Comparison of ENCODE assay signal across 8 cellular contexts in the genomic region with DNA sequence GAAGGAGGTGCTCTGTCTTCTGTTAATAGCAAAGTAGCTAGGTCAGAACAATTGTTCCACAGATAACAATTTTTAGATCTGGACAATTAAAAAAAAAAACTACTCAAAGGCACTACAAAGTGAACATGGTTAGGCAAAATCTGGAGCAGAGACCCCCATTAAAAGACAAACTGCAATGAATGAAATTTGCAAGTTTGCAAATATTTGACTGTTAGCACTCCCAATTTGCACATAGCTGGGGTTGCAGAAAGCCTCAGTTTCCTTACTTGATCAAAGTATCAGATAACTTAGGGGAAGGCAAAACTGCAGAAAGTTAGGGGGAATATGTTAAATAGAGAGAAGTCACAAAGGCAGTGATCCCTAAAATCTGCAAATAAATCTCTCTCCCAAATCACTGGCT.
"Had no signal": no experiment of that assay in that cellular context is flagged by ENCODE, and none has a peak within 500 bp of the region (broad histone marks: within the 10 kb centered on the region; RNA-seq: fewer than 3 reads in every experiment).

No MANE protein-coding gene starts in this region.

- H3K27ac Mint-ChIP-seq: GM23338, H9, IgD-negative memory B cell had no signal

- FAIRE-seq: H1, H54 had no signal

- DNase-seq: H9, HCEC 1CT, KG1 had no signal

- H3K36me3 Mint-ChIP-seq: IgD-negative memory B cell had no signal

- ATAC-seq: GM23338 had no signal

- H3K4me1 Mint-ChIP-seq: IgD-negative memory B cell had no signal

- H2AFZ ChIP-seq: GM23338 had no signal

- H3K4me3 Mint-ChIP-seq: GM23338, H9, IgD-negative memory B cell had no signal

- H3K4me3 ChIP-seq: GM23338 had no signal

- H3K27ac ChIP-seq: HL-60 had no signal

- H3K4me2 ChIP-seq: GM23338 had no signal
